ENCODE assay signal across 23 cellular contexts in genomic region chr4:119506761-119507160, GRCh38.
"Had no signal": no experiment of that assay in that cellular context is flagged by ENCODE, and none has a peak within 500 bp of the region (broad histone marks: within the 10 kb centered on the region; RNA-seq: fewer than 3 reads in every experiment).

No MANE protein-coding gene starts in this region.

- H3K4me1 Mint-ChIP-seq: activated B cell treated with CpG ODN at 0.5 μM for 24 hours; activated CD4-positive, alpha-beta memory T cell treated with anti-CD3 and anti-CD28 coated beads, Interleukin-2, amount 10 ng/mL, durations not matched to agents 7 days and 5 days; activated CD8-positive, alpha-beta memory T cell treated with anti-CD3 and anti-CD28 coated beads, Interleukin-2, amount 10 ng/mL, durations not matched to agents 7 days and 5 days; activated naive CD8-positive, alpha-beta T cell treated with anti-CD3 and anti-CD28 coated beads, Interleukin-2, amount 10 ng/mL, durations not matched to agents 7 days and 5 days; activated T-helper 17 cell treated with anti-CD3 and anti-CD28 coated beads, Interleukin-2, amount 50 U/mL, for 72 hours; memory B cell; natural killer cell; T-cell had no signal

- H3K9me3 Mint-ChIP-seq: activated B cell treated with CpG ODN at 0.5 μM for 24 hours; activated CD4-positive, alpha-beta memory T cell treated with anti-CD3 and anti-CD28 coated beads, Interleukin-2, amount 10 ng/mL, durations not matched to agents 7 days and 5 days; activated naive CD8-positive, alpha-beta T cell treated with anti-CD3 and anti-CD28 coated beads, Interleukin-2, amount 10 ng/mL, durations not matched to agents 7 days and 5 days; activated T-helper 17 cell treated with anti-CD3 and anti-CD28 coated beads, Interleukin-2, amount 50 U/mL, for 72 hours; memory B cell; natural killer cell; T-cell had no signal

- H3K4me3 Mint-ChIP-seq: activated B cell treated with CpG ODN at 0.5 μM for 24 hours; activated CD4-positive, alpha-beta memory T cell treated with anti-CD3 and anti-CD28 coated beads, Interleukin-2, amount 10 ng/mL, durations not matched to agents 7 days and 5 days; activated CD8-positive, alpha-beta memory T cell treated with anti-CD3 and anti-CD28 coated beads, Interleukin-2, amount 10 ng/mL, durations not matched to agents 7 days and 5 days; activated naive CD8-positive, alpha-beta T cell treated with anti-CD3 and anti-CD28 coated beads, Interleukin-2, amount 10 ng/mL, durations not matched to agents 7 days and 5 days; activated T-helper 17 cell treated with anti-CD3 and anti-CD28 coated beads, Interleukin-2, amount 50 U/mL, for 72 hours; memory B cell; natural killer cell; T-cell had no signal

- H3K36me3 Mint-ChIP-seq: natural killer cell had no signal

- H3K27ac Mint-ChIP-seq: activated B cell treated with CpG ODN at 0.5 μM for 24 hours; activated CD4-positive, alpha-beta memory T cell treated with anti-CD3 and anti-CD28 coated beads, Interleukin-2, amount 10 ng/mL, durations not matched to agents 7 days and 5 days; activated CD8-positive, alpha-beta memory T cell treated with anti-CD3 and anti-CD28 coated beads, Interleukin-2, amount 10 ng/mL, durations not matched to agents 7 days and 5 days; activated naive CD8-positive, alpha-beta T cell treated with anti-CD3 and anti-CD28 coated beads, Interleukin-2, amount 10 ng/mL, durations not matched to agents 7 days and 5 days; activated T-helper 17 cell treated with anti-CD3 and anti-CD28 coated beads, Interleukin-2, amount 50 U/mL, for 72 hours; memory B cell; natural killer cell; T-cell had no signal

- H3K27me3 Mint-ChIP-seq: activated B cell treated with CpG ODN at 0.5 μM for 24 hours; activated CD4-positive, alpha-beta memory T cell treated with anti-CD3 and anti-CD28 coated beads, Interleukin-2, amount 10 ng/mL, durations not matched to agents 7 days and 5 days; activated CD8-positive, alpha-beta memory T cell treated with anti-CD3 and anti-CD28 coated beads, Interleukin-2, amount 10 ng/mL, durations not matched to agents 7 days and 5 days; activated naive CD8-positive, alpha-beta T cell treated with anti-CD3 and anti-CD28 coated beads, Interleukin-2, amount 10 ng/mL, durations not matched to agents 7 days and 5 days; activated T-helper 17 cell treated with anti-CD3 and anti-CD28 coated beads, Interleukin-2, amount 50 U/mL, for 72 hours; memory B cell; T-cell had no signal

- ATAC-seq: activated CD8-positive, alpha-beta memory T cell treated with anti-CD3 and anti-CD28 coated beads, Interleukin-2, amount 10 ng/mL, durations not matched to agents 7 days and 5 days; activated T-helper 17 cell treated with anti-CD3 and anti-CD28 coated beads, Interleukin-2, amount 50 U/mL, for 72 hours; left ventricle myocardium superior; natural killer cell; SK-N-SH treated with all-trans-retinoic acid at 6 μM for 48 hours; T-cell had no signal

- DNase-seq: activated B cell treated with CpG ODN at 0.5 μM for 24 hours; activated CD4-positive, alpha-beta memory T cell treated with anti-CD3 and anti-CD28 coated beads, Interleukin-2, amount 10 ng/mL, durations not matched to agents 7 days and 5 days; activated CD4-positive, alpha-beta T cell treated with anti-CD3 and anti-CD28 coated beads for 4 hours; activated CD8-positive, alpha-beta memory T cell treated with anti-CD3 and anti-CD28 coated beads, Interleukin-2, amount 10 ng/mL, durations not matched to agents 7 days and 5 days; activated naive CD4-positive, alpha-beta T cell; activated naive CD8-positive, alpha-beta T cell treated with anti-CD3 and anti-CD28 coated beads, Interleukin-2, amount 10 ng/mL, durations not matched to agents 7 days and 5 days; activated T-cell treated with anti-CD3 and anti-CD28 coated beads, Interleukin-2, amount 50 U/mL, for 1 hour; dermis blood vessel endothelial cell; effector memory CD4-positive, alpha-beta T cell; foreskin melanocyte; left ventricle myocardium superior; natural killer cell; nucleus accumbens; posterior cingulate gyrus; stimulated activated CD4-positive, alpha-beta T cell treated with anti-CD3 and anti-CD28 coated beads, Interleukin-12 subunit alpha, Interleukin-12 subunit beta, amount 100 ng/mL, for 4 hours; stimulated activated CD4-positive, alpha-beta T cell treated with anti-CD3 and anti-CD28 coated beads, Interleukin-1b, Interleukin-23, amount 100 ng/mL, for 48 hours; stimulated activated naive CD4-positive, alpha-beta T cell treated with Interleukin-2 at 50 U/mL for 16 hours; T-cell; T-helper 9 cell; trophoblast cell had no signal
